16 cellular contexts compared by ENCODE assay signal in the genomic region with DNA sequence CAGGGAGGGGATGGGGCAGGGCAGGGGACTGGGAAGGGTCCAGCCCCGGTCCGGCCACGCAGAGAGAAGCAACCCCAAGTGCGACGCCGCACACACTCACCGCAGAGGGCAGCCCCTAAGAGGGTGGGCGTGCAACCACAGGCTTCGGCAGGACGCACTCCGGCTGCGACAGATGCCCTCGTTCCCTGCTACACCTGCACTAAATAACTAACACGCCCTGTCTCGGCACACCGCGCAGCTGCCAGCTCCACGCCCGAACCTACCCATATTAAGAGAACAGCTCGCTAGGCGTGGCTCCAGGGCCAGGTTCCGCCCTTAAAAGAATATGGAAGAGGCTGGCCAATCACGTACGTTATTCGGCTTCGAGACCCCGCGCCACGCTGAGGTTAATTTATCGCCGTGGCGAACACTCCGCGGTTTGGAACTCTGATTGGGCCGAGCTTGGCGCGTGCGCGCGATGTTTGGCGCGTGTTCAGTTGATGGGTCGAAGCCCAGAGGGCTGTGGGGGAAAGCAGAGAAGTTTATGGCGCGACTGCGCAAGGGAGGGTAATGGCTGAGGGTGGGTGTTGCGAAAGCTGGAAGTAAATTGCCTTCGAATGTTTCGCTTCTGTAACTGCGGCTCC.
"Had no signal": no experiment of that assay in that cellular context is flagged by ENCODE, and none has a peak within 500 bp of the region (broad histone marks: within the 10 kb centered on the region; RNA-seq: fewer than 3 reads in every experiment).

No MANE protein-coding gene starts in this region.

- DNase-seq: activated CD4-positive, alpha-beta T cell treated with anti-CD3 and anti-CD28 coated beads for 48 hours; activated CD8-positive, alpha-beta T cell treated with anti-CD3 and anti-CD28 coated beads for 36 hours; activated effector memory CD4-positive, alpha-beta T cell treated with Interleukin-2 at 50 U/mL for 16 hours; activated naive CD4-positive, alpha-beta T cell treated with anti-CD3 and anti-CD28 coated beads, Interleukin-2, amount 50 U/mL, for 16 hours; activated T-cell treated with anti-CD3 and anti-CD28 coated beads, Interleukin-2, amount 50 U/mL, for 4 hours; caudate nucleus; effector CD8-positive, alpha-beta T cell; immature natural killer cell; naive thymus-derived CD4-positive, alpha-beta T cell; retina; stimulated activated naive CD8-positive, alpha-beta T cell treated with anti-CD3 and anti-CD28 coated beads, Interleukin-15, amount 100 ng/mL, for 72 hours; uterus had no signal

- H3K27me3 ChIP-seq: uterus had no signal

- H3K4me1 ChIP-seq: parathyroid adenoma, uterus had no signal

- H3K36me3 ChIP-seq: uterus had no signal

- H3K4me3 ChIP-seq: coronary artery, smooth muscle cell, uterus had no signal

- H3K9me3 ChIP-seq: uterus had no signal

- H3K27ac ChIP-seq: coronary artery, parathyroid adenoma, uterus had no signal

- ATAC-seq: activated CD8-positive, alpha-beta T cell treated with anti-CD3 and anti-CD28 coated beads for 36 hours; activated T-cell treated with anti-CD3 and anti-CD28 coated beads, Interleukin-2, amount 50 U/mL, for 4 hours; naive thymus-derived CD4-positive, alpha-beta T cell; stimulated activated naive CD8-positive, alpha-beta T cell treated with anti-CD3 and anti-CD28 coated beads, Interleukin-15, amount 100 ng/mL, for 72 hours; WTC11 had no signal
